In the genomic region with DNA sequence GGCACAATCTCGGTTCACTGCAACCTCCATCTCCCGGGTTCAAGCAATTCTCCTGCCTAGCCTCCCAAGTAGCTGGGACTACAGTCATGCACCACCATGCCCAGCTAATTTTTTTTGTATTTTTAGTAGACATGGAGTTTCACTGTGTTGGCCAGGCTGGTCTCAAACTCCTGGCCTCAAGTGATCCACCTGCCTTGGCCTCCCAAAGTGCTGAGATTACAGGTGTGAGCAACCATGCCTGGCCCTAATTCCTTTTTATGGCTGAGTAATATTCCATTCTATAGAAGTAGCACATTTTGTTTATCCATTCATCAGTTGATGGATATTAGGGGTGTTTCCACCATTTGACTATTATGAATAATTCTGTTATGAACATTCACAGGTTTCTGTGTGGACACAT, we compare ENCODE assay signal across 4 cellular contexts. TPM values are rescaled to one million over a fixed set of nuclear protein-coding genes. Genes with fewer than 3 reads are reported as not detected.
"Had no signal": no experiment of that assay in that cellular context is flagged by ENCODE, and none has a peak within 500 bp of the region (broad histone marks: within the 10 kb centered on the region; RNA-seq: fewer than 3 reads in every experiment).

No MANE protein-coding gene starts in this region.

RNA-seq across cellular contexts. Expression of gene CFAP210, which starts 9.5 kb away (rescaled TPM):
- total RNA-seq: GM23248, H4, HT-29 had no signal
- polyA plus RNA-seq: IgD-negative memory B cell had no signal
